Comparison of ENCODE assay signal across 1 cellular context in genomic region chr20:49591217-49591865, GRCh38.
TF ChIP-seq lines count a peak whose summit lies in the region.

No MANE protein-coding gene starts in this region.

TF ChIP-seq in GM23338, 12 proteins besides CTCF, POLR2A, EP300 and RAD21 (continued from another document):
- TF ChIP-seq ZNF462 (CRISPR knock-in tag; IDR thresholded peaks at IDR 0.05) (no peak), EZH2 (IDR thresholded peaks at IDR 0.05; ENCODE audit: low read depth, unreplicated experiment) (no peak), POLR2AphosphoS5 (IDR thresholded peaks at IDR 0.05; ENCODE audit: low read depth) (no peak), EZH2phosphoT487 (IDR thresholded peaks at IDR 0.05; ENCODE audit: unreplicated experiment) (no peak)
